ENCODE assay signal across 1 cellular context in the genomic region with DNA sequence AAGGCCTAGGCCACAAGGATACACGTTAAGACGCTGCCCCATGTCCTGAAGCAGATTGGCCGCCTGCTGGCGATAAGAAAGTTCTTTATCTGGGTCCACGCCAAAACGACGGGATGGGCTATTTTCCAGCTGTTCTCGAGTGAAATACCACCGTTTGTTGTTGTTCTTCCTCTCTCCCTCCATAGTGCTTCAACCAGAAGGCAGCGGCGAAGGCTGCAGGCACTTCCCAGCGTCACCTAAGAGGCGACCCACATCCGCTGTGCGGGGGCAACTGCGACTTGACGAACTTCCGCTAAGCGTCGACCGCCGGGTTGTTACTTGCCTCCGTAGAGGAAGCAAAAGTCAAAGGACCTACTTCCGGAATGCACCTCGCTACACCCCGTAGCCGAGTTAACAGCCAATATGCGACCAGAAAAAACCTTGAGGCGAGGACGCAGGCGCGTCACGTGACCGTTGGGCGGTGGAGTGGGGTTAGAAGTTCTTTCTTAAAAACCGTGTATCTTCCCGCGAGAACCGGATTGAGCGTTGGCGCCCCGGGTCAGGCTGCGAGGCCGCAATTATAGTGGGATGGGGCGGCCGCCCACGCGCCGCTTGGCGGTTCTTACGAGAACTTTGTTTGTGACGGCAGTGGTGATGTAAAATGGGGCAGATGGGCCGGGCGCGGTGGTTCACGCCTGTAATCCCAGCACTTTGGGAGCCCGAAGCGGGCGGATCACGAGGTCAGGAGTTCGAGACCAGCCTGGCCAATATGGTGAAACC.
TF ChIP-seq lines count a peak whose summit lies in the region.

A gene (minus strand): TSS at position 215 of the 759 bp plus-strand sequence. CDS start 32 bp downstream, at position 183.

TF ChIP-seq in K562, 482 proteins besides CTCF, POLR2A, EP300 and RAD21 (continued from another document and continues in another):
- TF ChIP-seq, protein P1, sequence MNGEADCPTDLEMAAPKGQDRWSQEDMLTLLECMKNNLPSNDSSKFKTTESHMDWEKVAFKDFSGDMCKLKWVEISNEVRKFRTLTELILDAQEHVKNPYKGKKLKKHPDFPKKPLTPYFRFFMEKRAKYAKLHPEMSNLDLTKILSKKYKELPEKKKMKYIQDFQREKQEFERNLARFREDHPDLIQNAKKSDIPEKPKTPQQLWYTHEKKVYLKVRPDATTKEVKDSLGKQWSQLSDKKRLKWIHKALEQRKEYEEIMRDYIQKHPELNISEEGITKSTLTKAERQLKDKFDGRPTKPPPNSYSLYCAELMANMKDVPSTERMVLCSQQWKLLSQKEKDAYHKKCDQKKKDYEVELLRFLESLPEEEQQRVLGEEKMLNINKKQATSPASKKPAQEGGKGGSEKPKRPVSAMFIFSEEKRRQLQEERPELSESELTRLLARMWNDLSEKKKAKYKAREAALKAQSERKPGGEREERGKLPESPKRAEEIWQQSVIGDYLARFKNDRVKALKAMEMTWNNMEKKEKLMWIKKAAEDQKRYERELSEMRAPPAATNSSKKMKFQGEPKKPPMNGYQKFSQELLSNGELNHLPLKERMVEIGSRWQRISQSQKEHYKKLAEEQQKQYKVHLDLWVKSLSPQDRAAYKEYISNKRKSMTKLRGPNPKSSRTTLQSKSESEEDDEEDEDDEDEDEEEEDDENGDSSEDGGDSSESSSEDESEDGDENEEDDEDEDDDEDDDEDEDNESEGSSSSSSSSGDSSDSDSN (IDR thresholded peaks at IDR 0.05; ENCODE audit: borderline replicate concordance in 1 of 2, low read depth in 2 of 2, low read length in 2 of 2): peak in 1 of 2 experiments; percentile 79; a peak in 2 of 4 replicates
- TF ChIP-seq FOSL1 (tag; conservative IDR thresholded peaks at IDR 0.05) (peak; percentile 58), CTBP1 (IDR thresholded peaks at IDR 0.05; ENCODE audit: borderline replicate concordance) (peak; percentile 66), PTRF (tag; IDR thresholded peaks at IDR 0.05) (no peak), POLR2H (tag; IDR thresholded peaks at IDR 0.05; ENCODE audit: low read depth) (peak; percentile 85), MEF2D (tag; conservative IDR thresholded peaks at IDR 0.05; ENCODE audit: low read depth) (peak; percentile 40; the same call in 1 of the 2 replicates), ZZZ3 (IDR thresholded peaks at IDR 0.05) (peak; percentile 85), GATAD2B (IDR thresholded peaks at IDR 0.05; ENCODE audit: borderline replicate concordance) (no peak), HOXB6 (CRISPR knock-in tag; IDR thresholded peaks at IDR 0.05; ENCODE audit: borderline replicate concordance) (no peak), CEBPB (tag; IDR thresholded peaks at IDR 0.05) (peak; percentile 87), SPI1 (IDR thresholded peaks at IDR 0.05; ENCODE audit: borderline replicate concordance, low read depth, low read length) (0 out of 2 replicates have a peak, but pooled peaks have one; percentile 17), MYBL2 (IDR thresholded peaks at IDR 0.05; ENCODE audit: low read depth) (peak; percentile 86), MYBL2 (CRISPR knock-in tag; IDR thresholded peaks at IDR 0.05; ENCODE audit: borderline replicate concordance) (no peak), RBM15 (IDR thresholded peaks at IDR 0.05; ENCODE audit: insufficient read depth, low read length) (no peak), CBX3 (IDR thresholded peaks at IDR 0.05; ENCODE audit: borderline replicate concordance in 1 of 2, low read length in 2 of 2) (peak in 1 of 2 experiments; percentile 86; a peak in 2 of 3 replicates), ZNF143 (CRISPR knock-in tag; IDR thresholded peaks at IDR 0.05) (0 out of 2 replicates have a peak, but pooled peaks have one; percentile 38), HEY1 (CRISPR knock-in tag; IDR thresholded peaks at IDR 0.05; ENCODE audit: borderline replicate concordance) (no peak), OTX1 (CRISPR knock-in tag; IDR thresholded peaks at IDR 0.05) (no peak), CXXC5 (CRISPR knock-in tag; IDR thresholded peaks at IDR 0.05) (peak; percentile 97), ZNF431 (CRISPR knock-in tag; IDR thresholded peaks at IDR 0.05) (peak; percentile 59; the same call in 1 of the 2 replicates), ETV5 (CRISPR knock-in tag; IDR thresholded peaks at IDR 0.05; ENCODE audit: low read depth) (peak; percentile 97), ZNF3 (CRISPR knock-in tag; IDR thresholded peaks at IDR 0.05) (no peak), POLR3G (IDR thresholded peaks at IDR 0.05; ENCODE audit: extremely low read depth, insufficient read length, insufficient replicate concordance) (no peak), POU5F1 (IDR thresholded peaks at IDR 0.05; ENCODE audit: borderline replicate concordance, low read depth, low read length, partially characterized antibody) (peak; percentile 90), ELF1 (tag; IDR thresholded peaks at IDR 0.05) (peak; percentile 97), ADNP (tag; IDR thresholded peaks at IDR 0.05) (no peak)
- TF ChIP-seq, protein P2, sequence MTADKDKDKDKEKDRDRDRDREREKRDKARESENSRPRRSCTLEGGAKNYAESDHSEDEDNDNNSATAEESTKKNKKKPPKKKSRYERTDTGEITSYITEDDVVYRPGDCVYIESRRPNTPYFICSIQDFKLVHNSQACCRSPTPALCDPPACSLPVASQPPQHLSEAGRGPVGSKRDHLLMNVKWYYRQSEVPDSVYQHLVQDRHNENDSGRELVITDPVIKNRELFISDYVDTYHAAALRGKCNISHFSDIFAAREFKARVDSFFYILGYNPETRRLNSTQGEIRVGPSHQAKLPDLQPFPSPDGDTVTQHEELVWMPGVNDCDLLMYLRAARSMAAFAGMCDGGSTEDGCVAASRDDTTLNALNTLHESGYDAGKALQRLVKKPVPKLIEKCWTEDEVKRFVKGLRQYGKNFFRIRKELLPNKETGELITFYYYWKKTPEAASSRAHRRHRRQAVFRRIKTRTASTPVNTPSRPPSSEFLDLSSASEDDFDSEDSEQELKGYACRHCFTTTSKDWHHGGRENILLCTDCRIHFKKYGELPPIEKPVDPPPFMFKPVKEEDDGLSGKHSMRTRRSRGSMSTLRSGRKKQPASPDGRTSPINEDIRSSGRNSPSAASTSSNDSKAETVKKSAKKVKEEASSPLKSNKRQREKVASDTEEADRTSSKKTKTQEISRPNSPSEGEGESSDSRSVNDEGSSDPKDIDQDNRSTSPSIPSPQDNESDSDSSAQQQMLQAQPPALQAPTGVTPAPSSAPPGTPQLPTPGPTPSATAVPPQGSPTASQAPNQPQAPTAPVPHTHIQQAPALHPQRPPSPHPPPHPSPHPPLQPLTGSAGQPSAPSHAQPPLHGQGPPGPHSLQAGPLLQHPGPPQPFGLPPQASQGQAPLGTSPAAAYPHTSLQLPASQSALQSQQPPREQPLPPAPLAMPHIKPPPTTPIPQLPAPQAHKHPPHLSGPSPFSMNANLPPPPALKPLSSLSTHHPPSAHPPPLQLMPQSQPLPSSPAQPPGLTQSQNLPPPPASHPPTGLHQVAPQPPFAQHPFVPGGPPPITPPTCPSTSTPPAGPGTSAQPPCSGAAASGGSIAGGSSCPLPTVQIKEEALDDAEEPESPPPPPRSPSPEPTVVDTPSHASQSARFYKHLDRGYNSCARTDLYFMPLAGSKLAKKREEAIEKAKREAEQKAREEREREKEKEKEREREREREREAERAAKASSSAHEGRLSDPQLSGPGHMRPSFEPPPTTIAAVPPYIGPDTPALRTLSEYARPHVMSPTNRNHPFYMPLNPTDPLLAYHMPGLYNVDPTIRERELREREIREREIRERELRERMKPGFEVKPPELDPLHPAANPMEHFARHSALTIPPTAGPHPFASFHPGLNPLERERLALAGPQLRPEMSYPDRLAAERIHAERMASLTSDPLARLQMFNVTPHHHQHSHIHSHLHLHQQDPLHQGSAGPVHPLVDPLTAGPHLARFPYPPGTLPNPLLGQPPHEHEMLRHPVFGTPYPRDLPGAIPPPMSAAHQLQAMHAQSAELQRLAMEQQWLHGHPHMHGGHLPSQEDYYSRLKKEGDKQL (CRISPR knock-in tag; IDR thresholded peaks at IDR 0.05; ENCODE audit: borderline replicate concordance): 0 out of 2 replicates have a peak, but pooled peaks have one; percentile 77
- TF ChIP-seq, protein P3, sequence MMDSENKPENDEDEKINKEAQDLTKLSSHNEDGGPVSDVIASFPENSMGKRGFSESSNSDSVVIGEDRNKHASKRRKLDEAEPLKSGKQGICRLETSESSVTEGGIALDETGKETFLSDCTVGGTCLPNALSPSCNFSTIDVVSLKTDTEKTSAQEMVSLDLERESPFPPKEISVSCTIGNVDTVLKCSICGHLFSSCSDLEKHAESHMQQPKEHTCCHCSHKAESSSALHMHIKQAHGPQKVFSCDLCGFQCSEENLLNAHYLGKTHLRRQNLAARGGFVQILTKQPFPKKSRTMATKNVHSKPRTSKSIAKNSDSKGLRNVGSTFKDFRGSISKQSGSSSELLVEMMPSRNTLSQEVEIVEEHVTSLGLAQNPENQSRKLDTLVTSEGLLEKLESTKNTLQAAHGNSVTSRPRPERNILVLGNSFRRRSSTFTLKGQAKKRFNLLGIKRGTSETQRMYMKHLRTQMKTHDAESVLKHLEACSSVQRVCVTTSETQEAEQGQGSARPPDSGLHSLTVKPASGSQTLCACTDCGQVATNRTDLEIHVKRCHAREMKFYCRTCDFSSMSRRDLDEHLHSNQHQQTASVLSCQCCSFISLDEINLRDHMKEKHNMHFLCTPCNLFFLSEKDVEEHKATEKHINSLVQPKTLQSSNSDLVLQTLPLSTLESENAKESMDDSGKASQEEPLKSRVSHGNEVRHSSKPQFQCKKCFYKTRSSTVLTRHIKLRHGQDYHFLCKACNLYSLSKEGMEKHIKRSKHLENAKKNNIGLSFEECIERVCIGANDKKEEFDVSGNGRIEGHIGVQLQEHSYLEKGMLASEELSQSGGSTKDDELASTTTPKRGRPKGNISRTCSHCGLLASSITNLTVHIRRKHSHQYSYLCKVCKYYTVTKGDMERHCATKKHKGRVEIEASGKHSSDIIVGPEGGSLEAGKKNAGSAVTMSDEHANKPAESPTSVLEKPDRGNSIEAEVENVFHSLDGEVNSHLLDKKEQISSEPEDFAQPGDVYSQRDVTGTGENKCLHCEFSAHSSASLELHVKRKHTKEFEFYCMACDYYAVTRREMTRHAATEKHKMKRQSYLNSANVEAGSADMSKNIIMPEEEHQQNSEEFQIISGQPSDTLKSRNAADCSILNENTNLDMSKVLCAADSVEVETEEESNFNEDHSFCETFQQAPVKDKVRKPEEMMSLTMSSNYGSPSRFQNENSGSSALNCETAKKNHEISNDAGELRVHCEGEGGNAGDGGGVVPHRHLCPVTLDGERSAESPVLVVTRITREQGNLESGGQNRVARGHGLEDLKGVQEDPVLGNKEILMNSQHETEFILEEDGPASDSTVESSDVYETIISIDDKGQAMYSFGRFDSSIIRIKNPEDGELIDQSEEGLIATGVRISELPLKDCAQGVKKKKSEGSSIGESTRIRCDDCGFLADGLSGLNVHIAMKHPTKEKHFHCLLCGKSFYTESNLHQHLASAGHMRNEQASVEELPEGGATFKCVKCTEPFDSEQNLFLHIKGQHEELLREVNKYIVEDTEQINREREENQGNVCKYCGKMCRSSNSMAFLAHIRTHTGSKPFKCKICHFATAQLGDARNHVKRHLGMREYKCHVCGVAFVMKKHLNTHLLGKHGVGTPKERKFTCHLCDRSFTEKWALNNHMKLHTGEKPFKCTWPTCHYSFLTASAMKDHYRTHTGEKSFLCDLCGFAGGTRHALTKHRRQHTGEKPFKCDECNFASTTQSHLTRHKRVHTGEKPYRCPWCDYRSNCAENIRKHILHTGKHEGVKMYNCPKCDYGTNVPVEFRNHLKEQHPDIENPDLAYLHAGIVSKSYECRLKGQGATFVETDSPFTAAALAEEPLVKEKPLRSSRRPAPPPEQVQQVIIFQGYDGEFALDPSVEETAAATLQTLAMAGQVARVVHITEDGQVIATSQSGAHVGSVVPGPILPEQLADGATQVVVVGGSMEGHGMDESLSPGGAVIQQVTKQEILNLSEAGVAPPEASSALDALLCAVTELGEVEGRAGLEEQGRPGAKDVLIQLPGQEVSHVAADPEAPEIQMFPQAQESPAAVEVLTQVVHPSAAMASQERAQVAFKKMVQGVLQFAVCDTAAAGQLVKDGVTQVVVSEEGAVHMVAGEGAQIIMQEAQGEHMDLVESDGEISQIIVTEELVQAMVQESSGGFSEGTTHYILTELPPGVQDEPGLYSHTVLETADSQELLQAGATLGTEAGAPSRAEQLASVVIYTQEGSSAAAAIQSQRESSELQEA (IDR thresholded peaks at IDR 0.05; ENCODE audit: low read depth): peak; percentile 97
- TF ChIP-seq, protein P4, sequence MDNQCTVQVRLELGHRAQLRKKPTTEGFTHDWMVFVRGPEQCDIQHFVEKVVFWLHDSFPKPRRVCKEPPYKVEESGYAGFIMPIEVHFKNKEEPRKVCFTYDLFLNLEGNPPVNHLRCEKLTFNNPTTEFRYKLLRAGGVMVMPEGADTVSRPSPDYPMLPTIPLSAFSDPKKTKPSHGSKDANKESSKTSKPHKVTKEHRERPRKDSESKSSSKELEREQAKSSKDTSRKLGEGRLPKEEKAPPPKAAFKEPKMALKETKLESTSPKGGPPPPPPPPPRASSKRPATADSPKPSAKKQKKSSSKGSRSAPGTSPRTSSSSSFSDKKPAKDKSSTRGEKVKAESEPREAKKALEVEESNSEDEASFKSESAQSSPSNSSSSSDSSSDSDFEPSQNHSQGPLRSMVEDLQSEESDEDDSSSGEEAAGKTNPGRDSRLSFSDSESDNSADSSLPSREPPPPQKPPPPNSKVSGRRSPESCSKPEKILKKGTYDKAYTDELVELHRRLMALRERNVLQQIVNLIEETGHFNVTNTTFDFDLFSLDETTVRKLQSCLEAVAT (IDR thresholded peaks at IDR 0.05): 0 out of 4 replicates have a peak, but pooled peaks of 1 of the 2 experiments have one; percentile 33
- TF ChIP-seq, protein P5, sequence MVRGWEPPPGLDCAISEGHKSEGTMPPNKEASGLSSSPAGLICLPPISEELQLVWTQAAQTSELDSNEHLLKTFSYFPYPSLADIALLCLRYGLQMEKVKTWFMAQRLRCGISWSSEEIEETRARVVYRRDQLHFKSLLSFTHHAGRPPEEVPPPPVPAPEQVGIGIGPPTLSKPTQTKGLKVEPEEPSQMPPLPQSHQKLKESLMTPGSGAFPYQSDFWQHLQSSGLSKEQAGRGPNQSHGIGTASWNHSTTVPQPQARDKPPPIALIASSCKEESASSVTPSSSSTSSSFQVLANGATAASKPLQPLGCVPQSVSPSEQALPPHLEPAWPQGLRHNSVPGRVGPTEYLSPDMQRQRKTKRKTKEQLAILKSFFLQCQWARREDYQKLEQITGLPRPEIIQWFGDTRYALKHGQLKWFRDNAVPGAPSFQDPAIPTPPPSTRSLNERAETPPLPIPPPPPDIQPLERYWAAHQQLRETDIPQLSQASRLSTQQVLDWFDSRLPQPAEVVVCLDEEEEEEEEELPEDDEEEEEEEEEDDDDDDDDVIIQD (CRISPR knock-in tag; IDR thresholded peaks at IDR 0.05): no peak
- TF ChIP-seq, protein P6, sequence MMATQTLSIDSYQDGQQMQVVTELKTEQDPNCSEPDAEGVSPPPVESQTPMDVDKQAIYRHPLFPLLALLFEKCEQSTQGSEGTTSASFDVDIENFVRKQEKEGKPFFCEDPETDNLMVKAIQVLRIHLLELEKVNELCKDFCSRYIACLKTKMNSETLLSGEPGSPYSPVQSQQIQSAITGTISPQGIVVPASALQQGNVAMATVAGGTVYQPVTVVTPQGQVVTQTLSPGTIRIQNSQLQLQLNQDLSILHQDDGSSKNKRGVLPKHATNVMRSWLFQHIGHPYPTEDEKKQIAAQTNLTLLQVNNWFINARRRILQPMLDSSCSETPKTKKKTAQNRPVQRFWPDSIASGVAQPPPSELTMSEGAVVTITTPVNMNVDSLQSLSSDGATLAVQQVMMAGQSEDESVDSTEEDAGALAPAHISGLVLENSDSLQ (IDR thresholded peaks at IDR 0.05): peak; percentile 52; the same call in 1 of the 2 replicates
- TF ChIP-seq, protein P7, sequence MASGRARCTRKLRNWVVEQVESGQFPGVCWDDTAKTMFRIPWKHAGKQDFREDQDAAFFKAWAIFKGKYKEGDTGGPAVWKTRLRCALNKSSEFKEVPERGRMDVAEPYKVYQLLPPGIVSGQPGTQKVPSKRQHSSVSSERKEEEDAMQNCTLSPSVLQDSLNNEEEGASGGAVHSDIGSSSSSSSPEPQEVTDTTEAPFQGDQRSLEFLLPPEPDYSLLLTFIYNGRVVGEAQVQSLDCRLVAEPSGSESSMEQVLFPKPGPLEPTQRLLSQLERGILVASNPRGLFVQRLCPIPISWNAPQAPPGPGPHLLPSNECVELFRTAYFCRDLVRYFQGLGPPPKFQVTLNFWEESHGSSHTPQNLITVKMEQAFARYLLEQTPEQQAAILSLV (tag; IDR thresholded peaks at IDR 0.05): no peak
